In genomic region chr12:56189336-56189917, GRCh38 we compare ENCODE assay signal across 8 cellular contexts. TPM values are rescaled to one million over a fixed set of nuclear protein-coding genes. Genes with fewer than 3 reads are reported as not detected.
A peak's percentile ranks its signal among the peaks of the same experiment; 100 is the strongest.
DNase-seq lines count a peak whose midpoint lies in the region; ATAC-seq and TF ChIP-seq lines count a peak whose summit lies in the region.

SMARCC2 (minus strand) TSS chr12:56189483; CDS start chr12:56189461, 22 bp downstream.

- peak within 1 kb of the TSS; percentile 93 for H3K4me3 Mint-ChIP-seq in activated CD8-positive, alpha-beta T cell treated with anti-CD3 and anti-CD28 coated beads, Interleukin-2, amount 10 ng/mL, durations not matched to agents 7 days and 5 days

- H3K4me1 ChIP-seq in lung (ENCODE audit: control insufficient read depth in 2 of 2, insufficient read depth in 2 of 2, low read length in 2 of 2) = peaks cover 0 to 5% of the 10 kb centered on the region in 2 donors

- H3K36me3 Mint-ChIP-seq in activated CD8-positive, alpha-beta T cell treated with anti-CD3 and anti-CD28 coated beads, Interleukin-2, amount 10 ng/mL, durations not matched to agents 7 days and 5 days (ENCODE audit: low read depth) = peaks cover 44% of the 10 kb centered on the region

- peak within 1 kb of the TSS; percentile 71 for H3K4me3 ChIP-seq in BJ (ENCODE audit: low read depth, low read length)
- H3K4me3 ChIP-seq in lung = peak within 1 kb of the TSS; percentile 78

- WGBS in lung, 2 donors = 0 to 1% methylated on average over 51 to 71 of the region's 71 CpGs

- peak within 1 kb of the TSS; percentile 93 for H3K27ac Mint-ChIP-seq in activated CD8-positive, alpha-beta T cell treated with anti-CD3 and anti-CD28 coated beads, Interleukin-2, amount 10 ng/mL, durations not matched to agents 7 days and 5 days

- no peaks in the 10 kb centered on the region for H3K27me3 ChIP-seq in BJ (ENCODE audit: control insufficient read depth, insufficient read depth, low read length)
- no peaks in the 10 kb centered on the region for H3K27me3 ChIP-seq in lung (ENCODE audit: control insufficient read depth, insufficient read depth)

- ATAC-seq in HG03565 (IDR thresholded peaks at IDR 0.05; ENCODE audit: unreplicated experiment) = peak; percentile 53
- peak; percentile 90 for ATAC-seq in activated CD8-positive, alpha-beta T cell treated with anti-CD3 and anti-CD28 coated beads, Interleukin-2, amount 10 ng/mL, durations not matched to agents 7 days and 5 days
- peak; percentile 88 for ATAC-seq in lung (ENCODE audit: insufficient read depth, low FRiP score)

- H3K27ac ChIP-seq in lung (ENCODE audit: low read depth in 1 of 2, low read length in 1 of 2) = peak within 1 kb of the TSS; percentile 80 to 93

- H3K36me3 ChIP-seq in BJ (ENCODE audit: control insufficient read depth, insufficient read depth, low read length) (peaks cover 6% of the 10 kb centered on the region), lung (ENCODE audit: control insufficient read depth in 2 of 2, insufficient read depth in 2 of 2, low read length in 2 of 2) (peaks cover 3 to 6% of the 10 kb centered on the region in 2 donors)

- H3K27me3 Mint-ChIP-seq in activated CD8-positive, alpha-beta T cell treated with anti-CD3 and anti-CD28 coated beads, Interleukin-2, amount 10 ng/mL, durations not matched to agents 7 days and 5 days (ENCODE audit: low read depth) = no peaks in the 10 kb centered on the region

- POLR2A ChIA-PET in BJ (lab: Charles Lee) = interaction anchor here (0.6 to 2.2 kb wide), 4 partner anchors 31 to 42 kb away, joined by 3 to 10 read pairs (median 4); partner anchors contain the start of genes MYL6 and RNF41
- POLR2A ChIA-PET in activated CD8-positive, alpha-beta T cell treated with anti-CD3 and anti-CD28 coated beads, Interleukin-2, amount 10 ng/mL, durations not matched to agents 7 days and 5 days (lab: Charles Lee) = interaction anchor here (0.6 to 4.1 kb wide), 20 partner anchors 17 to 439 kb away, joined by 3 to 50 read pairs (median 4); partner anchors contain the start of genes CNPY2, ESYT1, MYL6 and MYL6B

- DNase-seq in BJ (ENCODE audit: low read depth) (no peak), GM19240 (ENCODE audit: insufficient read length, low spot score) (peak; percentile 82), NCI-H82 (lab: John Stamatoyannopoulos, UW) (peak; percentile 94), lung (ENCODE audit: low spot score) (peak; percentile 81)
- peak; percentile 90 for DNase-seq in activated CD8-positive, alpha-beta T cell treated with anti-CD3 and anti-CD28 coated beads, Interleukin-2, amount 10 ng/mL, durations not matched to agents 7 days and 5 days
- DNase-seq in effector CD4-positive, alpha-beta T cell = peak; percentile 76
- DNase-seq in stimulated activated CD4-positive, alpha-beta T cell treated with anti-CD3 and anti-CD28 coated beads, TNF-alpha, amount 100 ng/mL, for 24 hours (ENCODE audit: low read depth in 3 of 3) = peak; percentile 68 to 83 (median 75)

- peaks cover 52% of the 10 kb centered on the region for H3K4me1 Mint-ChIP-seq in activated CD8-positive, alpha-beta T cell treated with anti-CD3 and anti-CD28 coated beads, Interleukin-2, amount 10 ng/mL, durations not matched to agents 7 days and 5 days (ENCODE audit: low read depth)

- CTCF ChIA-PET in BJ (lab: Yijun Ruan, JAX) = interaction anchor here (0.5 to 9.8 kb wide), 54 partner anchors 8 to 1296 kb away, joined by 3 to 134 read pairs (median 4); partner anchors contain the start of genes ANKRD52, CNPY2, COQ10A and ERBB3
- CTCF ChIA-PET in activated CD8-positive, alpha-beta T cell treated with anti-CD3 and anti-CD28 coated beads, Interleukin-2, amount 10 ng/mL, durations not matched to agents 7 days and 5 days (lab: Charles Lee) = interaction anchor here (0.7 to 6.7 kb wide), 57 partner anchors 8 to 530 kb away, joined by 3 to 148 read pairs (median 4); partner anchors contain the start of genes ANKRD52, CNPY2, COQ10A and ERBB3

- H3K9me3 Mint-ChIP-seq in activated CD8-positive, alpha-beta T cell treated with anti-CD3 and anti-CD28 coated beads, Interleukin-2, amount 10 ng/mL, durations not matched to agents 7 days and 5 days (ENCODE audit: insufficient read depth) = no peaks in the 10 kb centered on the region

- peak; percentile 67 for TF ChIP-seq CTCF in BJ (IDR thresholded peaks at IDR 0.05; ENCODE audit: insufficient read depth, low read depth, low read length)
- peak; percentile 84 for TF ChIP-seq CTCF in lung (IDR thresholded peaks at IDR 0.05; ENCODE audit: control extremely low read depth, extremely low read depth)

- H3K9me3 ChIP-seq in lung (ENCODE audit: control insufficient read depth in 2 of 2, insufficient read depth in 1 of 2, low read length in 1 of 2) = no peaks in the 10 kb centered on the region

RNA-seq across cellular contexts. Expression of gene SMARCC2, which starts in this region (rescaled TPM):
- polyA plus RNA-seq in BJ (2011; rRNA removed) (60.7 and 72.6 TPM in 2 replicates), lung (10 to 100 TPM; 23.9 to 29.0 TPM)
- 57.8 and 79.5 TPM in 2 replicates for polyA minus RNA-seq in BJ (2011; rRNA and poly(A)+ RNA removed)
- total RNA-seq in activated CD8-positive, alpha-beta T cell treated with anti-CD3 and anti-CD28 coated beads, Interleukin-2, amount 10 ng/mL, durations not matched to agents 7 days and 5 days = 100 to 1,000 TPM; 144 to 154 TPM
- 10 to 100 TPM; 66.5 to 97.5 TPM for total RNA-seq in lung
